Comparison of ENCODE assay signal across 8 cellular contexts in the genomic region with DNA sequence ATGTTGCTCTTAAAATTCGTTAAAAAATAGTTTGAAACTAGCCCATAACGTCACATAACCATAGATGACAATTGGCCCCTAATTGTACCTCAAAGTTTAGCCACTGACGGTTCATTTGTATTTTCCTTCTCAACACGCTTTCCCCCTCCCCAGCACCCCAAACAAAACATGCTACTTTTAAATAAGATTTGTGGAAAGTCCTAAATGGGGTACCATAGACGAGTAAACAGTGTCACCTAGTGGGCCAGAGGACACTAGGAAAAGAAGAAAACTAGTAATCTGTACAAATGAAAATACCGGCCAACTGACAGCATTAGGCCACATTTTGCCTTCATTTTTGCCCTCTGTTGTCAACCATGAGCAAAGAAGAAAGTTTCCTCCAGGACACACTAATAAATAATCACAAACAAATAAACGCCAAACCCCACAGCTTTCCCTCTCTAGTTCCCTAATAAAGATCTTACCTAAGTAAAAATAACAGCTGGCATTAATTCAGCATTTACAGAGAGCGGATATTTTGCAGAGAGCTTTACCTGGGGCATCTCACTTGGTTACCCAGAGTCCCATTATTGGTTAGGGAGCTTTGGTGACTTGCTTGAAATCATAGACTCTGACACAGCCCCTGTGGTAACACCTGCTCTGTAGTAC.
DNase-seq lines count a peak whose midpoint lies in the region; ATAC-seq and TF ChIP-seq lines count a peak whose summit lies in the region.

No MANE protein-coding gene starts in this region.

- no peak for TF ChIP-seq POLR2A in transverse colon (IDR thresholded peaks at IDR 0.05)

- peak; percentile 71 for TF ChIP-seq CTCF in A673 (conservative IDR thresholded peaks at IDR 0.05; ENCODE audit: low read depth, low read length)
- TF ChIP-seq CTCF in HL-60 (IDR thresholded peaks at IDR 0.05; ENCODE audit: insufficient read depth, low read length) = peak; percentile 5
- TF ChIP-seq CTCF in OCI-LY1 (IDR thresholded peaks at IDR 0.05; ENCODE audit: low read length) = peak; percentile 82
- TF ChIP-seq CTCF in fibroblast of mammary gland (conservative IDR thresholded peaks at IDR 0.05; ENCODE audit: control insufficient read depth, insufficient read depth, low read depth, low read length) = peak; percentile 32
- TF ChIP-seq CTCF in transverse colon (IDR thresholded peaks at IDR 0.05) = peak; percentile 38 to 56 (median 52)

- H3K36me3 ChIP-seq in A673 (ENCODE audit: insufficient read depth, low read length, poor library complexity, severe bottlenecking) = no peaks in the 10 kb centered on the region
- no peaks in the 10 kb centered on the region for H3K36me3 ChIP-seq in OCI-LY1 (ENCODE audit: insufficient read depth, low read length)
- no peaks in the 10 kb centered on the region for H3K36me3 ChIP-seq in transverse colon

- POLR2A ChIA-PET in A673 (lab: Charles Lee; ENCODE audit: low non-redundant PET) = no interaction called here

- H3K27ac ChIP-seq in A673 (ENCODE audit: low read depth, low read length, poor library complexity, severe bottlenecking) (no peak overlapping the region), HL-60 (replicated peaks) (no peak overlapping the region), OCI-LY1 (ENCODE audit: low read depth, low read length, poor library complexity, severe bottlenecking) (no peak overlapping the region), transverse colon (no peak overlapping the region)

- H3K27me3 ChIP-seq in A673 (replicated peaks; ENCODE audit: insufficient read depth, low read depth, low read length, poor library complexity) (no peaks in the 10 kb centered on the region), HL-60 (ENCODE audit: insufficient read depth, poor library complexity, severe bottlenecking) (peaks cover 2% of the 10 kb centered on the region), OCI-LY1 (ENCODE audit: insufficient read depth, low read length) (no peaks in the 10 kb centered on the region), transverse colon (no peaks in the 10 kb centered on the region)

- CTCF ChIA-PET in A673 (lab: Charles Lee) = interaction anchor here (0.6 kb wide), 1 partner anchor 938 kb away, joined by 3 read pairs; no protein-coding TSS in a partner anchor

- H3K9me3 ChIP-seq in A673 (ENCODE audit: low read depth, low read length, poor library complexity, severe bottlenecking) (no peaks in the 10 kb centered on the region), OCI-LY1 (ENCODE audit: low read length) (no peaks in the 10 kb centered on the region), transverse colon (no peaks in the 10 kb centered on the region)

- H3K4me3 ChIP-seq in A673 (ENCODE audit: low read depth, low read length, poor library complexity, severe bottlenecking) = no peak overlapping the region
- H3K4me3 ChIP-seq in HL-60 (replicated peaks; ENCODE audit: insufficient read depth, low read length) = no peak overlapping the region
- H3K4me3 ChIP-seq in OCI-LY1 (ENCODE audit: low read depth, low read length, poor library complexity, severe bottlenecking) = no peak overlapping the region
- no peak overlapping the region for H3K4me3 ChIP-seq in fibroblast of mammary gland (ENCODE audit: control insufficient read depth, low read depth, low read length)
- no peak overlapping the region for H3K4me3 ChIP-seq in transverse colon

- no peak for ATAC-seq in HG03460 (IDR thresholded peaks at IDR 0.05; ENCODE audit: unreplicated experiment)

- WGBS in transverse colon (ENCODE audit: low coverage in 1 of 2), 2 donors = 42 to 45% methylated on average over 8 of the region's 8 CpGs

- H3K79me2 ChIP-seq in OCI-LY1 (ENCODE audit: insufficient read depth, low read length) = no peaks in the 10 kb centered on the region

- H3K9me2 ChIP-seq in OCI-LY1 (ENCODE audit: low read depth, low read length) = no peaks in the 10 kb centered on the region

- H3K4me1 ChIP-seq in A673 (ENCODE audit: insufficient read depth, low read length, poor library complexity, severe bottlenecking) (no peaks in the 10 kb centered on the region), OCI-LY1 (ENCODE audit: insufficient read depth, low read length, severe bottlenecking) (no peaks in the 10 kb centered on the region), transverse colon (peaks cover 0 to 6% (median 0%) of the 10 kb centered on the region in 4 donors)

- no peaks in the 10 kb centered on the region for H4K20me1 ChIP-seq in OCI-LY1 (ENCODE audit: insufficient read depth, low read length)

- H3F3A ChIP-seq in OCI-LY1 (ENCODE audit: insufficient read depth, low read length) = no peaks in the 10 kb centered on the region

- DNase-seq in A673 (ENCODE audit: low spot score) (peak; percentile 66), HL-60 (ENCODE audit: low read depth in 1 of 2, low spot score in 1 of 2) (no peak), fibroblast of mammary gland (ENCODE audit: low read depth) (peak; percentile 2), transverse colon (no peak), HuH-7 (ENCODE audit: low spot score) (no peak)
- no peak for DNase-seq in activated CD4-positive, alpha-beta T cell treated with anti-CD3 and anti-CD28 coated beads, Interleukin-2, amount 50 U/mL, for 48 hours

- no peak overlapping the region for H3K4me2 ChIP-seq in OCI-LY1 (ENCODE audit: low read length)

- BruUV-seq in A673 (replicated peaks; lab: Mats Ljungman, UMichigan) = no TSS peak

- H2AFZ ChIP-seq in OCI-LY1 (ENCODE audit: low read length) = no peak overlapping the region

- TF ChIP-seq EP300 in transverse colon (IDR thresholded peaks at IDR 0.05; ENCODE audit: low read depth) = no peak

- H3K9ac ChIP-seq in OCI-LY1 (ENCODE audit: low read length) = no peak overlapping the region

- in situ Hi-C loops in transverse colon (cut with MboI; ENCODE audit: low pct_ligation_motif_present in 1 of 4, low pct_unique_long_range_greater_than_20kb in 1 of 4, low sequenced_read_pairs in 3 of 4) = no loop called here

- intact Hi-C loops in A673 (cut with micrococcal nuclease; ENCODE audit: unreplicated experiment) (loop anchor here (1.0 to 10.0 kb wide), 5 partner anchors 353 to 1406 kb away; no protein-coding TSS in a partner anchor), transverse colon (cut with DNase I; ENCODE audit: low total_unique reads) (no loop called here)

Comparison
In these comparisons a context has a peak if more than half of its experiments do, and no peak if none do; other contexts are left out.
1. DNase-seq: peak in A673 (single experiment) and fibroblast of mammary gland (single experiment); none in HL-60 (0 of 2), transverse colon (single experiment), HuH-7 (single experiment) and activated CD4-positive, alpha-beta T cell treated with anti-CD3 and anti-CD28 coated beads, Interleukin-2, amount 50 U/mL, for 48 hours (0 of 2).
2. CTCF ChIP-seq: peak in every context shown above with its lines; median percentile 82 in OCI-LY1; 71 in A673; 52 in transverse colon; 32 in fibroblast of mammary gland; 5 in HL-60.